Comparison of ENCODE assay signal across 18 cellular contexts in genomic region chr12:104708891-104709290, GRCh38.
"Had no signal": no experiment of that assay in that cellular context is flagged by ENCODE, and none has a peak within 500 bp of the region (broad histone marks: within the 10 kb centered on the region; RNA-seq: fewer than 3 reads in every experiment).

No MANE protein-coding gene starts in this region.

- H3K4me3 Mint-ChIP-seq: activated naive CD4-positive, alpha-beta T cell treated with anti-CD3 and anti-CD28 coated beads for 36 hours; brain; endodermal cell; naive thymus-derived CD4-positive, alpha-beta T cell; T-helper 1 cell treated with Interleukin-12 subunit alpha and Interleukin-12 subunit beta and Interleukin-4 antibody, amounts not matched to agents 30 μg/mL and 1 μg/mL, for 36 hours had no signal

- ATAC-seq: left cardiac atrium; naive thymus-derived CD4-positive, alpha-beta T cell; psoas muscle; right lobe of liver; SK-N-SH treated with all-trans-retinoic acid at 6 μM for 48 hours had no signal

- H3K27ac Mint-ChIP-seq: activated naive CD4-positive, alpha-beta T cell treated with anti-CD3 and anti-CD28 coated beads for 36 hours; endodermal cell; T-helper 1 cell treated with Interleukin-12 subunit alpha and Interleukin-12 subunit beta and Interleukin-4 antibody, amounts not matched to agents 30 μg/mL and 1 μg/mL, for 36 hours had no signal

- H3K36me3 ChIP-seq: right lobe of liver had no signal

- H3K9me3 Mint-ChIP-seq: activated naive CD4-positive, alpha-beta T cell treated with anti-CD3 and anti-CD28 coated beads for 36 hours; brain; endodermal cell; naive thymus-derived CD4-positive, alpha-beta T cell; T-helper 1 cell treated with Interleukin-12 subunit alpha and Interleukin-12 subunit beta and Interleukin-4 antibody, amounts not matched to agents 30 μg/mL and 1 μg/mL, for 36 hours had no signal

- H3K27ac ChIP-seq: psoas muscle, right lobe of liver, spleen had no signal

- H3K36me3 Mint-ChIP-seq: brain; naive thymus-derived CD4-positive, alpha-beta T cell had no signal

- H3K4me1 ChIP-seq: psoas muscle had no signal

- DNase-seq: activated CD4-positive, alpha-beta T cell treated with anti-CD3 and anti-CD28 coated beads, Interleukin-2, amount 50 U/mL, for 4 hours; activated naive CD4-positive, alpha-beta T cell treated with anti-CD3 and anti-CD28 coated beads for 36 hours; amygdala; dermis blood vessel endothelial cell; endodermal cell; erythroblast; hippocampal formation; left cardiac atrium; naive thymus-derived CD4-positive, alpha-beta T cell; psoas muscle; right lobe of liver; spleen; stimulated activated CD4-positive, alpha-beta T cell treated with anti-CD3 and anti-CD28 coated beads, Interleukin-1b, Interleukin-23, amount 100 ng/mL, for 48 hours; stimulated activated naive CD4-positive, alpha-beta T cell treated with Interleukin-2 at 50 U/mL for 16 hours; trophoblast cell had no signal

- H3K4me3 ChIP-seq: psoas muscle, right lobe of liver, spleen had no signal

- H3K27me3 Mint-ChIP-seq: brain; naive thymus-derived CD4-positive, alpha-beta T cell had no signal

- H3K9me3 ChIP-seq: psoas muscle, right lobe of liver, spleen had no signal

- H3K27me3 ChIP-seq: right lobe of liver, spleen had no signal
